ENCODE assay signal across 14 cellular contexts in genomic region chr12:64219135-64219534, GRCh38. TPM values are rescaled to one million over a fixed set of nuclear protein-coding genes. Genes with fewer than 3 reads are reported as not detected.
DNase-seq lines count a peak whose midpoint lies in the region; ATAC-seq lines count a peak whose summit lies in the region.
"Had no signal": no experiment of that assay in that cellular context is flagged by ENCODE, and none has a peak within 500 bp of the region (broad histone marks: within the 10 kb centered on the region; RNA-seq: fewer than 3 reads in every experiment).

No MANE protein-coding gene starts in this region.

- no peak overlapping the region for H3K4me3 ChIP-seq in Karpas-422 (ENCODE audit: low read length)
- H3K4me3 ChIP-seq in neuronal stem cell (ENCODE audit: low read length in 2 of 2) = no peak overlapping the region
- H3K4me3 ChIP-seq: colonic mucosa had no signal

- H3K36me3 ChIP-seq in Karpas-422 (ENCODE audit: insufficient read depth, low read length) (peaks cover under 1% of the 10 kb centered on the region; the same call in 1 of the 2 replicates), neuronal stem cell (replicated peaks in 1 of 2; ENCODE audit: control insufficient read depth in 2 of 2, insufficient read depth in 2 of 2, low read length in 2 of 2) (peaks cover 0 to 2% of the 10 kb centered on the region in 2 donors)
- H3K36me3 ChIP-seq: colonic mucosa had no signal

- DNase-seq in T-helper 1 cell = no peak
- DNase-seq in Karpas-422 = no peak
- no peak for DNase-seq in neuronal stem cell (ENCODE audit: low spot score)
- no peak for DNase-seq in dedifferentiated amniotic fluid mesenchymal stem cell (ENCODE audit: extremely low spot score)
- DNase-seq: activated naive CD4-positive, alpha-beta T cell treated with Interleukin-2 at 50 U/mL for 16 hours; colonic mucosa; NCI-H146; NCI-H524 treated with DMSO at 0.1 percent for 48 hours; Right ventricle myocardium superior had no signal

- peaks cover 55% of the 10 kb centered on the region for H3K79me2 ChIP-seq in Karpas-422 (ENCODE audit: low read length)

- H2BK5ac ChIP-seq in neuronal stem cell (ENCODE audit: low read length) = no peak overlapping the region

- H3K4ac ChIP-seq in neuronal stem cell (ENCODE audit: low read length) = no peak overlapping the region

- no peak overlapping the region for H3K14ac ChIP-seq in neuronal stem cell (ENCODE audit: low read length)

- no peaks in the 10 kb centered on the region for H3K9me3 ChIP-seq in Karpas-422 (ENCODE audit: low read length)
- H3K9me3 ChIP-seq in neuronal stem cell (replicated peaks in 1 of 2; ENCODE audit: control insufficient read depth in 2 of 2, insufficient read depth in 1 of 2, low read depth in 1 of 2, low read length in 2 of 2) = no peaks in the 10 kb centered on the region
- H3K9me3 ChIP-seq: colonic mucosa had no signal

- H2BK15ac ChIP-seq in neuronal stem cell (ENCODE audit: low read length) = no peak overlapping the region

- peak overlapping the region; percentile 85 for H3K4me2 ChIP-seq in Karpas-422 (ENCODE audit: low read depth, low read length, poor library complexity, severe bottlenecking)
- no peak overlapping the region for H3K4me2 ChIP-seq in neuronal stem cell (ENCODE audit: insufficient read depth, low read length, poor library complexity, severe bottlenecking)

- peaks cover 2% of the 10 kb centered on the region for H3K36me3 Mint-ChIP-seq in T-helper 1 cell treated with Interleukin-12 subunit alpha and Interleukin-12 subunit beta and Interleukin-4 antibody, amounts not matched to agents 30 μg/mL and 1 μg/mL, for 36 hours (ENCODE audit: low read depth)
- peaks cover 4% of the 10 kb centered on the region for H3K36me3 Mint-ChIP-seq in activated naive CD8-positive, alpha-beta T cell

- H2BK120ac ChIP-seq in neuronal stem cell (ENCODE audit: low read depth, low read length) = no peak overlapping the region

- H3K23ac ChIP-seq in neuronal stem cell (ENCODE audit: low read depth, low read length, poor library complexity) = no peak overlapping the region

- H2BK12ac ChIP-seq in neuronal stem cell (ENCODE audit: low read length) = no peak overlapping the region

- H4K8ac ChIP-seq in neuronal stem cell (ENCODE audit: low read depth, low read length) = no peak overlapping the region

- H3K9ac ChIP-seq in Karpas-422 (ENCODE audit: low read length) = peak overlapping the region; percentile 28; the same call in 1 of the 2 replicates
- H3K9ac ChIP-seq in neuronal stem cell (ENCODE audit: low read depth, low read length, poor library complexity) = no peak overlapping the region

- no peaks in the 10 kb centered on the region for H3K9me3 Mint-ChIP-seq in T-helper 1 cell treated with Interleukin-12 subunit alpha and Interleukin-12 subunit beta and Interleukin-4 antibody, amounts not matched to agents 30 μg/mL and 1 μg/mL, for 36 hours
- no peaks in the 10 kb centered on the region for H3K9me3 Mint-ChIP-seq in activated naive CD8-positive, alpha-beta T cell (ENCODE audit: low read depth)

- no peak overlapping the region for H2AK5ac ChIP-seq in neuronal stem cell (ENCODE audit: low read depth, low read length)

- no peak overlapping the region for H3K18ac ChIP-seq in neuronal stem cell (ENCODE audit: low read length)

- WGBS in neuronal stem cell (ENCODE audit: extremely low coverage in 2 of 2, insufficient read length in 2 of 2, insufficient replicate concordance in 1 of 2), 2 donors = no CpG with 5 or more reads among the region's 2 CpGs

- no peaks in the 10 kb centered on the region for H3K27me3 ChIP-seq in Karpas-422 (ENCODE audit: low read length)
- no peaks in the 10 kb centered on the region for H3K27me3 ChIP-seq in neuronal stem cell (ENCODE audit: control insufficient read depth in 3 of 3, insufficient read depth in 3 of 3, low read depth in 1 of 3, low read length in 3 of 3)
- H3K27me3 ChIP-seq: colonic mucosa had no signal

- peaks cover 33% of the 10 kb centered on the region for H3K4me1 Mint-ChIP-seq in T-helper 1 cell treated with Interleukin-12 subunit alpha and Interleukin-12 subunit beta and Interleukin-4 antibody, amounts not matched to agents 30 μg/mL and 1 μg/mL, for 36 hours (ENCODE audit: low read depth)
- H3K4me1 Mint-ChIP-seq in activated naive CD8-positive, alpha-beta T cell (ENCODE audit: low read depth) = peaks cover 34% of the 10 kb centered on the region

- peak overlapping the region; percentile 10 for H3K27ac Mint-ChIP-seq in T-helper 1 cell treated with Interleukin-12 subunit alpha and Interleukin-12 subunit beta and Interleukin-4 antibody, amounts not matched to agents 30 μg/mL and 1 μg/mL, for 36 hours
- no peak overlapping the region for H3K27ac Mint-ChIP-seq in activated naive CD8-positive, alpha-beta T cell

- H2AFZ ChIP-seq in Karpas-422 (ENCODE audit: low read length) = no peak overlapping the region
- peak overlapping the region; percentile 42 for H2AFZ ChIP-seq in neuronal stem cell (ENCODE audit: low read length)

- peaks cover 56% of the 10 kb centered on the region for H3K4me1 ChIP-seq in Karpas-422 (ENCODE audit: low read length)
- peaks cover 2 to 3% of the 10 kb centered on the region in 2 donors for H3K4me1 ChIP-seq in neuronal stem cell (ENCODE audit: control insufficient read depth in 2 of 2, insufficient read depth in 1 of 2, low read depth in 1 of 2, low read length in 2 of 2)

- no peaks in the 10 kb centered on the region for H3K27me3 Mint-ChIP-seq in T-helper 1 cell treated with Interleukin-12 subunit alpha and Interleukin-12 subunit beta and Interleukin-4 antibody, amounts not matched to agents 30 μg/mL and 1 μg/mL, for 36 hours (ENCODE audit: low read depth)
- H3K27me3 Mint-ChIP-seq in activated naive CD8-positive, alpha-beta T cell = no peaks in the 10 kb centered on the region

- no peaks in the 10 kb centered on the region for H3K9me2 ChIP-seq in Karpas-422 (replicated peaks; ENCODE audit: insufficient read depth, low read length)

- ATAC-seq in GM19324 (IDR thresholded peaks at IDR 0.05; ENCODE audit: low FRiP score, unreplicated experiment) (no peak), GM21717 (IDR thresholded peaks at IDR 0.05; ENCODE audit: unreplicated experiment) (no peak)

- no peaks in the 10 kb centered on the region for H3K79me1 ChIP-seq in neuronal stem cell (ENCODE audit: low read depth, low read length)

- no peak overlapping the region for H4K91ac ChIP-seq in neuronal stem cell (ENCODE audit: low read depth, low read length, poor library complexity)

- H4K20me1 ChIP-seq in Karpas-422 (ENCODE audit: insufficient read depth, low read depth, low read length) = no peaks in the 10 kb centered on the region

- peak overlapping the region; percentile 56 for H3K27ac ChIP-seq in Karpas-422 (ENCODE audit: low read length)
- H3K27ac ChIP-seq in neuronal stem cell (replicated peaks; ENCODE audit: low read length) = no peak overlapping the region
- H3K27ac ChIP-seq: 22Rv1, colonic mucosa had no signal

- H3K4me3 Mint-ChIP-seq in T-helper 1 cell treated with Interleukin-12 subunit alpha and Interleukin-12 subunit beta and Interleukin-4 antibody, amounts not matched to agents 30 μg/mL and 1 μg/mL, for 36 hours = peak overlapping the region; percentile 38
- peak overlapping the region; percentile 57 for H3K4me3 Mint-ChIP-seq in activated naive CD8-positive, alpha-beta T cell

RNA-seq across cellular contexts. Expression of gene KICS2, which starts 3.0 kb away (rescaled TPM):
- 13.0 and 30.7 TPM in 2 replicates for total RNA-seq in Karpas-422 (2014; rRNA removed; shearing (Covaris generic); ENCODE audit: low replicate concordance)
- polyA plus RNA-seq in neuronal stem cell (2013, experiment 1 of 2) = 3.3 TPM
- 3.4 TPM for polyA plus RNA-seq in neuronal stem cell (2013, experiment 2 of 2)
